23 cellular contexts compared by ENCODE assay signal in genomic region chr21:42024261-42024877, GRCh38. TPM values are rescaled to one million over a fixed set of nuclear protein-coding genes. Genes with fewer than 3 reads are reported as not detected.
A peak's percentile ranks its signal among the peaks of the same experiment; 100 is the strongest.
DNase-seq lines count a peak whose midpoint lies in the region; ATAC-seq and TF ChIP-seq lines count a peak whose summit lies in the region.
"Had no signal": no experiment of that assay in that cellular context is flagged by ENCODE, and none has a peak within 500 bp of the region (broad histone marks: within the 10 kb centered on the region; RNA-seq: fewer than 3 reads in every experiment).

No MANE protein-coding gene starts in this region.

- no peak overlapping the region for H3K14ac ChIP-seq in neuronal stem cell (ENCODE audit: low read length)

- H3K27ac Mint-ChIP-seq in HFFc6 (peak overlapping the region; percentile 83), brain (peak overlapping the region in 3 of 5 experiments; percentile 14 to 81 (median 47)), type B pancreatic cell (peak overlapping the region; percentile 25)
- no peak overlapping the region for H3K27ac Mint-ChIP-seq in effector memory CD8-positive, alpha-beta T cell
- H3K27ac Mint-ChIP-seq in activated naive CD4-positive, alpha-beta T cell treated with anti-CD3 and anti-CD28 coated beads, Interleukin-2, amount 50 U/mL, for 72 hours = no peak overlapping the region
- H3K27ac Mint-ChIP-seq: CD4-positive, alpha-beta T cell; GM23338 had no signal

- H2BK15ac ChIP-seq in neuronal stem cell (ENCODE audit: low read length) = no peak overlapping the region

- peaks cover 17 to 26% of the 10 kb centered on the region in 2 donors for H3K4me1 ChIP-seq in neuronal stem cell (ENCODE audit: control insufficient read depth in 2 of 2, insufficient read depth in 1 of 2, low read depth in 1 of 2, low read length in 2 of 2)
- H3K4me1 ChIP-seq: A549; BLaER1 treated with 17β-estradiol and CSF1 and Interleukin-3, amounts not matched to agents 10 nM and 100 nM had no signal

- peak overlapping the region; percentile 36 for H2BK12ac ChIP-seq in neuronal stem cell (ENCODE audit: low read length)

- H2BK120ac ChIP-seq in neuronal stem cell (ENCODE audit: low read depth, low read length) = peak overlapping the region; percentile 51

- H4K8ac ChIP-seq in neuronal stem cell (ENCODE audit: low read depth, low read length) = no peak overlapping the region

- H3K27ac ChIP-seq in neuronal stem cell (replicated peaks; ENCODE audit: low read length) = no peak overlapping the region
- H3K27ac ChIP-seq: A549; BLaER1 treated with 17β-estradiol and CSF1 and Interleukin-3, amounts not matched to agents 10 nM and 100 nM; HL-60 had no signal

- DNase-seq in HFFc6 (no peak), neuronal stem cell (ENCODE audit: low spot score) (no peak), type B pancreatic cell (ENCODE audit: extremely low spot score, unreplicated experiment) (no peak), NCI-H82 (lab: John Stamatoyannopoulos, UW) (no peak)
- DNase-seq in effector memory CD8-positive, alpha-beta T cell = no peak
- DNase-seq in activated naive CD4-positive, alpha-beta T cell treated with anti-CD3 and anti-CD28 coated beads, Interleukin-2, amount 50 U/mL, for 72 hours (ENCODE audit: low spot score in 2 of 2) = no peak
- DNase-seq: AML-193, HCEC 1CT, Karpas-422, NCI-H1092 treated with DMSO at 0.1 percent for 48 hours, NCI-H1436, NCI-H187, NCI-H2171 treated with DMSO at 0.1 percent for 48 hours, NCI-H345, NCI-H510A treated with DMSO at 0.1 percent for 48 hours, NCI-H748 treated with DMSO at 0.1 percent for 48 hours, SK-N-SH had no signal

- H3K36me3 ChIP-seq in neuronal stem cell (replicated peaks in 1 of 2; ENCODE audit: control insufficient read depth in 2 of 2, insufficient read depth in 2 of 2, low read length in 2 of 2) = no peaks in the 10 kb centered on the region
- H3K36me3 ChIP-seq: BLaER1 treated with 17β-estradiol and CSF1 and Interleukin-3, amounts not matched to agents 10 nM and 100 nM had no signal

- no peak overlapping the region for H2AFZ ChIP-seq in neuronal stem cell (ENCODE audit: low read length)
- H2AFZ ChIP-seq: GM23338 had no signal

- H3K4me3 ChIP-seq in neuronal stem cell (ENCODE audit: low read length in 2 of 2) = no peak overlapping the region
- H3K4me3 ChIP-seq: A549; BLaER1 treated with 17β-estradiol and CSF1 and Interleukin-3, amounts not matched to agents 10 nM and 100 nM; GM23338 had no signal

- H3K36me3 Mint-ChIP-seq in HFFc6 (ENCODE audit: low read depth) (no peaks in the 10 kb centered on the region), brain (no peaks in the 10 kb centered on the region), type B pancreatic cell (no peaks in the 10 kb centered on the region)
- H3K36me3 Mint-ChIP-seq in effector memory CD8-positive, alpha-beta T cell (ENCODE audit: insufficient read depth) = no peaks in the 10 kb centered on the region
- H3K36me3 Mint-ChIP-seq in activated naive CD4-positive, alpha-beta T cell treated with anti-CD3 and anti-CD28 coated beads, Interleukin-2, amount 50 U/mL, for 72 hours = no peaks in the 10 kb centered on the region

- peak overlapping the region; percentile 77 for H3K23ac ChIP-seq in neuronal stem cell (ENCODE audit: low read depth, low read length, poor library complexity)

- H3K4ac ChIP-seq in neuronal stem cell (ENCODE audit: low read length) = no peak overlapping the region

- peaks cover 3% of the 10 kb centered on the region for H3K79me1 ChIP-seq in neuronal stem cell (ENCODE audit: low read depth, low read length)

- H2BK5ac ChIP-seq in neuronal stem cell (ENCODE audit: low read length) = peak overlapping the region; percentile 15

- no CpG with 5 or more reads among the region's 20 CpGs for WGBS in neuronal stem cell (ENCODE audit: extremely low coverage in 2 of 2, insufficient read length in 2 of 2, insufficient replicate concordance in 1 of 2), 2 donors

- no peak for ATAC-seq in effector memory CD8-positive, alpha-beta T cell (replicated peaks)
- ATAC-seq in activated naive CD4-positive, alpha-beta T cell treated with anti-CD3 and anti-CD28 coated beads, Interleukin-2, amount 50 U/mL, for 72 hours = no peak
- ATAC-seq: A549, GM23338 had no signal

- H2AK5ac ChIP-seq in neuronal stem cell (ENCODE audit: low read depth, low read length) = peak overlapping the region; percentile 46

- H3K9ac ChIP-seq in neuronal stem cell (ENCODE audit: low read depth, low read length, poor library complexity) = no peak overlapping the region
- H3K9ac ChIP-seq: BLaER1 treated with 17β-estradiol and CSF1 and Interleukin-3, amounts not matched to agents 10 nM and 100 nM; SK-N-SH had no signal

- no peak overlapping the region for H3K4me2 ChIP-seq in neuronal stem cell (ENCODE audit: insufficient read depth, low read length, poor library complexity, severe bottlenecking)
- H3K4me2 ChIP-seq: A549; BLaER1 treated with 17β-estradiol and CSF1 and Interleukin-3, amounts not matched to agents 10 nM and 100 nM; GM23338; SK-N-SH had no signal

- no peaks in the 10 kb centered on the region; the same call in 1 of the 2 replicates for H3K9me3 Mint-ChIP-seq in HFFc6
- H3K9me3 Mint-ChIP-seq in brain = peaks cover 0 to 4% (median 0%) of the 10 kb centered on the region in 5 experiments
- H3K9me3 Mint-ChIP-seq in type B pancreatic cell = no peaks in the 10 kb centered on the region
- no peaks in the 10 kb centered on the region for H3K9me3 Mint-ChIP-seq in effector memory CD8-positive, alpha-beta T cell
- H3K9me3 Mint-ChIP-seq in activated naive CD4-positive, alpha-beta T cell treated with anti-CD3 and anti-CD28 coated beads, Interleukin-2, amount 50 U/mL, for 72 hours = no peaks in the 10 kb centered on the region
- H3K9me3 Mint-ChIP-seq: CD4-positive, alpha-beta T cell; GM23338 had no signal

- TF ChIP-seq CTCF in HFFc6 (IDR thresholded peaks at IDR 0.05) = no peak
- no peak for TF ChIP-seq CTCF in brain (conservative IDR thresholded peaks at IDR 0.05)
- no peak for TF ChIP-seq CTCF in type B pancreatic cell (conservative IDR thresholded peaks at IDR 0.05)

- peaks cover 0 to 6% of the 10 kb centered on the region in 2 donors for H3K9me3 ChIP-seq in neuronal stem cell (replicated peaks in 1 of 2; ENCODE audit: control insufficient read depth in 2 of 2, insufficient read depth in 1 of 2, low read depth in 1 of 2, low read length in 2 of 2)
- H3K9me3 ChIP-seq: A549; BLaER1 treated with 17β-estradiol and CSF1 and Interleukin-3, amounts not matched to agents 10 nM and 100 nM; SK-N-SH had no signal

- no peak overlapping the region for H4K91ac ChIP-seq in neuronal stem cell (ENCODE audit: low read depth, low read length, poor library complexity)

- H3K4me1 Mint-ChIP-seq in HFFc6 (ENCODE audit: low read depth) (peaks cover 22% of the 10 kb centered on the region), brain (peaks cover 84% of the 10 kb centered on the region), type B pancreatic cell (ENCODE audit: unreplicated experiment) (peaks cover 29% of the 10 kb centered on the region)
- peaks cover 1 to 5% of the 10 kb centered on the region in 2 donors for H3K4me1 Mint-ChIP-seq in effector memory CD8-positive, alpha-beta T cell (ENCODE audit: low read depth in 2 of 2)

- H3K4me3 Mint-ChIP-seq in HFFc6 (no peak overlapping the region), brain (no peak overlapping the region), type B pancreatic cell (no peak overlapping the region)
- no peak overlapping the region for H3K4me3 Mint-ChIP-seq in effector memory CD8-positive, alpha-beta T cell
- H3K4me3 Mint-ChIP-seq: CD4-positive, alpha-beta T cell; GM23338 had no signal

- H3K27me3 ChIP-seq in neuronal stem cell (ENCODE audit: control insufficient read depth in 3 of 3, insufficient read depth in 3 of 3, low read depth in 1 of 3, low read length in 3 of 3) = peaks cover 0 to 6% (median 0%) of the 10 kb centered on the region in 3 experiments
- H3K27me3 ChIP-seq: BLaER1 treated with 17β-estradiol and CSF1 and Interleukin-3, amounts not matched to agents 10 nM and 100 nM had no signal

- peaks cover 8% of the 10 kb centered on the region for H3K27me3 Mint-ChIP-seq in HFFc6 (ENCODE audit: insufficient read depth)
- H3K27me3 Mint-ChIP-seq in brain = peaks cover 5% of the 10 kb centered on the region
- H3K27me3 Mint-ChIP-seq in type B pancreatic cell = peaks cover 3% of the 10 kb centered on the region
- peaks cover 20 to 51% of the 10 kb centered on the region in 2 donors for H3K27me3 Mint-ChIP-seq in effector memory CD8-positive, alpha-beta T cell
- H3K27me3 Mint-ChIP-seq: CD4-positive, alpha-beta T cell had no signal

- peak overlapping the region; percentile 73 for H3K18ac ChIP-seq in neuronal stem cell (ENCODE audit: low read length)

RNA-seq across cellular contexts. Expression of gene ZBTB21, which starts 14.2 kb away (rescaled TPM):
- 10 to 100 TPM; 16.6 to 19.5 (median 18.9) TPM for total RNA-seq in HFFc6 (2021; fragmentation: NEBNext Ultra II Directional; extraction: Animal tissue kit (Norgen Biotek cat#: 25700))
- 8.6 TPM for polyA plus RNA-seq in brain (ENCODE audit: insufficient read depth, low read depth, low replicate concordance)
- 11.2 TPM for polyA plus RNA-seq in neuronal stem cell (2013, experiment 1 of 2)
- polyA plus RNA-seq in neuronal stem cell (2013, experiment 2 of 2) = 11.2 TPM
- 19.9 and 23.4 TPM in 2 replicates for total RNA-seq in type B pancreatic cell (ENCODE audit: low replicate concordance)
- total RNA-seq in activated naive CD4-positive, alpha-beta T cell treated with anti-CD3 and anti-CD28 coated beads, Interleukin-2, amount 50 U/mL, for 72 hours = 10 to 100 TPM; 28.6 to 61.0 TPM

RNA-seq across cellular contexts. Expression of gene UMODL1, which starts 46.7 kb away (rescaled TPM):
- not detected for total RNA-seq in HFFc6 (2021; fragmentation: NEBNext Ultra II Directional; extraction: Animal tissue kit (Norgen Biotek cat#: 25700))
- 3.3 TPM for polyA plus RNA-seq in brain (ENCODE audit: insufficient read depth, low read depth, low replicate concordance)
- not detected for polyA plus RNA-seq in neuronal stem cell (2013, experiment 1 of 2)
- not detected for polyA plus RNA-seq in neuronal stem cell (2013, experiment 2 of 2)
- total RNA-seq in type B pancreatic cell (ENCODE audit: low replicate concordance) = 0.36 and 1.0 TPM in 2 replicates
- under 1 TPM; 0.09 to 0.18 TPM for total RNA-seq in activated naive CD4-positive, alpha-beta T cell treated with anti-CD3 and anti-CD28 coated beads, Interleukin-2, amount 50 U/mL, for 72 hours
- total RNA-seq: GM23338 had no signal
- polyA plus RNA-seq: A549, GM23338, SK-N-SH had no signal

Comparison
In these comparisons a context has a peak if more than half of its experiments do, and no peak if none do; other contexts are left out.
1. H3K27ac Mint-ChIP-seq: peak in HFFc6 (single experiment), brain (3 of 5) and type B pancreatic cell (single experiment); none in effector memory CD8-positive, alpha-beta T cell (0 of 2) and activated naive CD4-positive, alpha-beta T cell treated with anti-CD3 and anti-CD28 coated beads, Interleukin-2, amount 50 U/mL, for 72 hours (0 of 2).